ENCODE assay signal across 9 cellular contexts in genomic region chr2:172710584-172711024, GRCh38. TPM values are rescaled to one million over a fixed set of nuclear protein-coding genes. Genes with fewer than 3 reads are reported as not detected.
A peak's percentile ranks its signal among the peaks of the same experiment; 100 is the strongest.
DNase-seq lines count a peak whose midpoint lies in the region; ATAC-seq, FAIRE-seq and TF ChIP-seq lines count a peak whose summit lies in the region.
"Had no signal": no experiment of that assay in that cellular context is flagged by ENCODE, and none has a peak within 500 bp of the region (broad histone marks: within the 10 kb centered on the region; RNA-seq: fewer than 3 reads in every experiment).

No MANE protein-coding gene starts in this region.

- H3K9me3 Mint-ChIP-seq in effector memory CD8-positive, alpha-beta T cell = no peaks in the 10 kb centered on the region
- H3K9me3 Mint-ChIP-seq: dendritic cell treated with granulocyte-macrophage colony-stimulating factor and Interleukin-4, amounts not matched to agents 40 ng/mL and 50 ng/mL, for 4 days had no signal

- ATAC-seq in effector memory CD8-positive, alpha-beta T cell (replicated peaks) = no peak
- peak; percentile 84 for ATAC-seq in mucosa of descending colon
- ATAC-seq in GM18870 (IDR thresholded peaks at IDR 0.05; ENCODE audit: unreplicated experiment) = no peak
- ATAC-seq in GM18861 (IDR thresholded peaks at IDR 0.05; ENCODE audit: unreplicated experiment) = no peak

- no peaks in the 10 kb centered on the region for H3K36me3 Mint-ChIP-seq in effector memory CD8-positive, alpha-beta T cell (ENCODE audit: insufficient read depth)

- H3K27me3 Mint-ChIP-seq in effector memory CD8-positive, alpha-beta T cell = peaks cover 35 to 70% of the 10 kb centered on the region in 2 donors

- intact Hi-C loops in mucosa of descending colon (cut with DNase I, micrococcal nuclease) = no loop called here

- peak; percentile 52 for FAIRE-seq in A204.1 (lab: Jason Lieb, UNC)

- no peak overlapping the region for H3K27ac Mint-ChIP-seq in effector memory CD8-positive, alpha-beta T cell
- H3K27ac Mint-ChIP-seq: dendritic cell treated with granulocyte-macrophage colony-stimulating factor and Interleukin-4, amounts not matched to agents 40 ng/mL and 50 ng/mL, for 4 days had no signal

- H3K36me3 ChIP-seq in mucosa of descending colon (ENCODE audit: low read depth) = no peaks in the 10 kb centered on the region

- no peaks in the 10 kb centered on the region for H3K9me3 ChIP-seq in mucosa of descending colon

- no peaks in the 10 kb centered on the region for H3K4me1 ChIP-seq in mucosa of descending colon (ENCODE audit: low read depth)

- DNase-seq in GM04504 (ENCODE audit: low read depth) = peak; percentile 60
- peak; percentile 40 for DNase-seq in NCI-H1694 (lab: John Stamatoyannopoulos, UW)
- DNase-seq in T1000 (lab: John Stamatoyannopoulos, UW) = peak; percentile 49
- peak in 2 of 3 experiments; percentile 7 to 16 for DNase-seq in effector memory CD8-positive, alpha-beta T cell
- DNase-seq in mucosa of descending colon = peak in 2 of 3 donors; percentile 50 to 69

- H3K4me3 Mint-ChIP-seq in effector memory CD8-positive, alpha-beta T cell = no peak overlapping the region
- H3K4me3 Mint-ChIP-seq: dendritic cell treated with granulocyte-macrophage colony-stimulating factor and Interleukin-4, amounts not matched to agents 40 ng/mL and 50 ng/mL, for 4 days had no signal

- H3K4me1 Mint-ChIP-seq in effector memory CD8-positive, alpha-beta T cell (ENCODE audit: low read depth in 2 of 2) = no peaks in the 10 kb centered on the region

- peak; percentile 39 for TF ChIP-seq CTCF in mucosa of descending colon (IDR thresholded peaks at IDR 0.05)

- H3K4me3 ChIP-seq in mucosa of descending colon = no peak overlapping the region

RNA-seq across cellular contexts. Expression of gene RAPGEF4, which starts 25.0 kb away (rescaled TPM):
- 1 to 10 TPM; 1.2 to 2.8 (median 2.2) TPM for total RNA-seq in mucosa of descending colon
